ENCODE assay signal across 1 cellular context in genomic region chr15:48968066-48968465, GRCh38.
TF ChIP-seq lines count a peak whose summit lies in the region.

No MANE protein-coding gene starts in this region.

TF ChIP-seq in IMR-90, 13 proteins besides CTCF, POLR2A, EP300 and RAD21 (continued from another document):
- TF ChIP-seq MXI1 (IDR thresholded peaks at IDR 0.05; ENCODE audit: borderline replicate concordance, low read depth, low read length) (no peak), RCOR1 (IDR thresholded peaks at IDR 0.05; ENCODE audit: insufficient replicate concordance, low read length) (no peak), CHD1 (IDR thresholded peaks at IDR 0.05; ENCODE audit: low read depth, low read length) (no peak), MAFK (IDR thresholded peaks at IDR 0.05; ENCODE audit: low read depth, low read length) (no peak), SMC3 (IDR thresholded peaks at IDR 0.05; ENCODE audit: low read depth, low read length) (no peak), CEBPB (IDR thresholded peaks at IDR 0.05; ENCODE audit: low read depth, low read length) (no peak)
TF ChIP-seq in IMR-90: peak in this region for 0.
